8 cellular contexts compared by ENCODE assay signal in genomic region chr16:11742536-11743307, GRCh38. TPM values are rescaled to one million over a fixed set of nuclear protein-coding genes. Genes with fewer than 3 reads are reported as not detected.
DNase-seq lines count a peak whose midpoint lies in the region; ATAC-seq and TF ChIP-seq lines count a peak whose summit lies in the region.

TXNDC11 (minus strand) TSS chr16:11742857; CDS start chr16:11742730, 127 bp downstream.

- CTCF ChIA-PET in activated CD4-positive, alpha-beta memory T cell treated with anti-CD3 and anti-CD28 coated beads for 36 hours (lab: Charles Lee): interaction anchor here (0.9 to 5.7 kb wide), 8 partner anchors 24 to 211 kb away, joined by 3 to 38 read pairs (median 4); partner anchors contain the start of gene ZC3H7A

- peaks cover 0 to 61% (median 24%) of the 10 kb centered on the region in 4 donors for H3K4me1 ChIP-seq in right lobe of liver

- H3K27ac ChIP-seq in dorsolateral prefrontal cortex: peak within 1 kb of the TSS; percentile 35 to 97 (median 93)
- peak within 1 kb of the TSS; percentile 95 to 99 (median 98) for H3K27ac ChIP-seq in right lobe of liver

- POLR2A ChIA-PET in activated CD4-positive, alpha-beta memory T cell treated with anti-CD3 and anti-CD28 coated beads for 36 hours (lab: Charles Lee): interaction anchor here (0.6 to 4.3 kb wide), 17 partner anchors 8 to 776 kb away, joined by 3 to 50 read pairs (median 4); partner anchors contain the start of genes GSPT1, LITAF, RSL1D1 and SOCS1

- peaks cover 0 to 2% (median 0%) of the 10 kb centered on the region in 3 donors for H3K27me3 Mint-ChIP-seq in CD14-positive monocyte (ENCODE audit: low read depth in 3 of 3)
- H3K27me3 Mint-ChIP-seq in activated CD4-positive, alpha-beta memory T cell treated with anti-CD3 and anti-CD28 coated beads for 36 hours: no peaks in the 10 kb centered on the region

- no peaks in the 10 kb centered on the region for H3K9me3 ChIP-seq in right lobe of liver

- TF ChIP-seq POLR2A in right lobe of liver (IDR thresholded peaks at IDR 0.05): peak; percentile 100

- peaks cover 0 to 4% (median 0%) of the 10 kb centered on the region in 4 donors for H3K36me3 ChIP-seq in right lobe of liver

- H3K4me3 Mint-ChIP-seq in CD14-positive monocyte: peak within 1 kb of the TSS; percentile 94 to 96
- peak within 1 kb of the TSS; percentile 89 for H3K4me3 Mint-ChIP-seq in activated CD4-positive, alpha-beta memory T cell treated with anti-CD3 and anti-CD28 coated beads for 36 hours

- peaks cover 54% of the 10 kb centered on the region for H3K4me1 Mint-ChIP-seq in CD14-positive monocyte
- H3K4me1 Mint-ChIP-seq in activated CD4-positive, alpha-beta memory T cell treated with anti-CD3 and anti-CD28 coated beads for 36 hours (ENCODE audit: low read depth): peaks cover 47% of the 10 kb centered on the region

- H3K4me3 ChIP-seq in dorsolateral prefrontal cortex (peak within 1 kb of the TSS; percentile 62 to 98 (median 92)), right lobe of liver (peak within 1 kb of the TSS; percentile 86 to 87 (median 86))

- H3K27ac Mint-ChIP-seq in CD14-positive monocyte: peak within 1 kb of the TSS; percentile 98 to 100 (median 99)
- peak within 1 kb of the TSS; percentile 94 for H3K27ac Mint-ChIP-seq in activated CD4-positive, alpha-beta memory T cell treated with anti-CD3 and anti-CD28 coated beads for 36 hours

- H3K27me3 ChIP-seq in dorsolateral prefrontal cortex: no peaks in the 10 kb centered on the region
- H3K27me3 ChIP-seq in right lobe of liver: no peaks in the 10 kb centered on the region

- 0% methylated on average over 23 of the region's 96 CpGs for WGBS in right lobe of liver (ENCODE audit: insufficient coverage, low coverage, low lambda C conversion rate, missing lambda C conversion rate)

- H3K36me3 Mint-ChIP-seq in CD14-positive monocyte: peaks cover 17 to 23% of the 10 kb centered on the region in 2 donors
- H3K36me3 Mint-ChIP-seq in activated CD4-positive, alpha-beta memory T cell treated with anti-CD3 and anti-CD28 coated beads for 36 hours: peaks cover 19% of the 10 kb centered on the region

- intact Hi-C loops in CD14-positive monocyte (cut with micrococcal nuclease): loop anchor here (5.0 kb wide), 4 partner anchors 35 to 110 kb away; partner anchors contain the start of genes ZC3H7A (in 2 of the 2) and RSL1D1 (in 1 of the 2)
- intact Hi-C loops in activated CD4-positive, alpha-beta memory T cell treated with anti-CD3 and anti-CD28 coated beads for 36 hours (cut with micrococcal nuclease): loop anchor here (1.0 to 5.0 kb wide), 6 partner anchors 41 to 326 kb away; partner anchors contain the start of genes RSL1D1 and ZC3H7A
- intact Hi-C loops in dorsolateral prefrontal cortex (cut with DNase I): loop anchor here (1.0 to 5.0 kb wide), 4 partner anchors 40 to 175 kb away; partner anchors contain the start of genes ZC3H7A (in 2 of the 2), GSPT1 (in 1 of the 2) and RSL1D1 (in 1 of the 2)
- intact Hi-C loops in right lobe of liver (cut with DNase I): no loop called here

- H3K9me3 Mint-ChIP-seq in CD14-positive monocyte: no peaks in the 10 kb centered on the region
- no peaks in the 10 kb centered on the region for H3K9me3 Mint-ChIP-seq in activated CD4-positive, alpha-beta memory T cell treated with anti-CD3 and anti-CD28 coated beads for 36 hours

- ATAC-seq in GM19397 (IDR thresholded peaks at IDR 0.05; ENCODE audit: unreplicated experiment) (peak; percentile 88), HG03571 (IDR thresholded peaks at IDR 0.05; ENCODE audit: unreplicated experiment) (peak; percentile 90), right lobe of liver (peak; percentile 88 to 96 (median 90))

- DNase-seq in CD14-positive monocyte (ENCODE audit: low spot score) (peak; percentile 99), NCI-H82 (lab: John Stamatoyannopoulos, UW) (peak; percentile 99), dorsolateral prefrontal cortex (peak; percentile 98 to 100 (median 98)), right lobe of liver (peak; percentile 100)
- peak; percentile 99 for DNase-seq in activated CD4-positive, alpha-beta memory T cell treated with anti-CD3 and anti-CD28 coated beads for 36 hours
- peak; percentile 98 to 99 for DNase-seq in stimulated activated CD4-positive, alpha-beta T cell treated with anti-CD3 and anti-CD28 coated beads, Interleukin-4, amount 100 ng/mL, for 4 hours

- TF ChIP-seq CTCF in CD14-positive monocyte (IDR thresholded peaks at IDR 0.05): no peak
- peak in 22 of 56 donors; percentile 6 to 53 (median 24) for TF ChIP-seq CTCF in dorsolateral prefrontal cortex (IDR thresholded peaks at IDR 0.05 in 54 of 56, conservative IDR thresholded peaks at IDR 0.05 in 2 of 56; ENCODE audit: low read depth in 1 of 56, partially characterized antibody in 56 of 56)
- TF ChIP-seq CTCF in right lobe of liver (IDR thresholded peaks at IDR 0.05): no peak

RNA-seq across cellular contexts. Expression of gene TXNDC11, which starts in this region (rescaled TPM):
- polyA plus RNA-seq in CD14-positive monocyte: 10 to 100 TPM; 32.9 to 40.6 TPM
- 10 to 100 TPM; 28.4 to 29.9 TPM for total RNA-seq in activated CD4-positive, alpha-beta memory T cell treated with anti-CD3 and anti-CD28 coated beads for 36 hours
- total RNA-seq in dorsolateral prefrontal cortex: 10 to 100 TPM; 16.0 to 38.5 (median 26.0) TPM
- total RNA-seq in right lobe of liver: 10 to 100 TPM; 43.2 to 63.3 (median 54.0) TPM

Comparison
In these comparisons a context has a peak if more than half of its experiments do, and no peak if none do; other contexts are left out.
1. Peak in every context shown above with its lines: DNase-seq, ATAC-seq, H3K4me3 ChIP-seq and H3K27ac ChIP-seq.
2. intact Hi-C loops: an anchor here in CD14-positive monocyte (5.0 kb wide), activated CD4-positive, alpha-beta memory T cell treated with anti-CD3 and anti-CD28 coated beads for 36 hours (1.0 to 5.0 kb wide) and dorsolateral prefrontal cortex (1.0 to 5.0 kb wide); none called in right lobe of liver.